In genomic region chr20:5887386-5887785, GRCh38 we compare ENCODE assay signal across 15 cellular contexts. TPM values are rescaled to one million over a fixed set of nuclear protein-coding genes. Genes with fewer than 3 reads are reported as not detected.
"Had no signal": no experiment of that assay in that cellular context is flagged by ENCODE, and none has a peak within 500 bp of the region (broad histone marks: within the 10 kb centered on the region; RNA-seq: fewer than 3 reads in every experiment).

No MANE protein-coding gene starts in this region.

- H3K27ac ChIP-seq: cardiac muscle cell, dorsolateral prefrontal cortex, ovary, skin epidermis, thyroid gland had no signal

- H3K4me3 ChIP-seq: cardiac muscle cell, dorsolateral prefrontal cortex, ovary, skin epidermis, thyroid gland had no signal

- H3K9me3 ChIP-seq: ovary, thyroid gland had no signal

- ATAC-seq: naive thymus-derived CD4-positive, alpha-beta T cell; stimulated activated naive B cell treated with anti-CD40 and anti-IgM and Interleukin-4, amounts not matched to agents 10 μg/mL and 1 μg/mL and 100 μg/mL, for 72 hours had no signal

- H3K36me3 ChIP-seq: cardiac muscle cell, ovary, thyroid gland had no signal

- H3K27me3 ChIP-seq: cardiac muscle cell, ovary, thyroid gland had no signal

- DNase-seq: activated CD4-positive, alpha-beta T cell treated with anti-CD3 and anti-CD28 coated beads for 1 hour; activated CD4-positive, alpha-beta T cell treated with anti-CD3 and anti-CD28 coated beads, Interleukin-2, amount 50 U/mL, for 48 hours; activated naive CD4-positive, alpha-beta T cell treated with anti-CD3 and anti-CD28 coated beads, Interleukin-2, amount 50 U/mL, for 16 hours; activated T-cell treated with anti-CD3 and anti-CD28 coated beads, Interleukin-2, amount 50 U/mL, for 1 hour; dorsolateral prefrontal cortex; endodermal cell; naive thymus-derived CD4-positive, alpha-beta T cell; ovary; stimulated activated CD4-positive, alpha-beta T cell treated with anti-CD3 and anti-CD28 coated beads, Interleukin-15, amount 100 ng/mL, for 24 hours; stimulated activated CD4-positive, alpha-beta T cell treated with anti-CD3 and anti-CD28 coated beads, Interleukin-4, amount 100 ng/mL, for 1 hour; stimulated activated naive B cell treated with anti-CD40 and anti-IgM and Interleukin-4, amounts not matched to agents 10 μg/mL and 1 μg/mL and 100 μg/mL, for 72 hours; T1000; thyroid gland had no signal

- H3K4me1 ChIP-seq: thyroid gland had no signal

RNA-seq across cellular contexts. Expression of gene CHGB, which starts 23.9 kb away (rescaled TPM):
- polyA plus RNA-seq: naive thymus-derived CD4-positive, alpha-beta T cell had no signal
